In the genomic region with DNA sequence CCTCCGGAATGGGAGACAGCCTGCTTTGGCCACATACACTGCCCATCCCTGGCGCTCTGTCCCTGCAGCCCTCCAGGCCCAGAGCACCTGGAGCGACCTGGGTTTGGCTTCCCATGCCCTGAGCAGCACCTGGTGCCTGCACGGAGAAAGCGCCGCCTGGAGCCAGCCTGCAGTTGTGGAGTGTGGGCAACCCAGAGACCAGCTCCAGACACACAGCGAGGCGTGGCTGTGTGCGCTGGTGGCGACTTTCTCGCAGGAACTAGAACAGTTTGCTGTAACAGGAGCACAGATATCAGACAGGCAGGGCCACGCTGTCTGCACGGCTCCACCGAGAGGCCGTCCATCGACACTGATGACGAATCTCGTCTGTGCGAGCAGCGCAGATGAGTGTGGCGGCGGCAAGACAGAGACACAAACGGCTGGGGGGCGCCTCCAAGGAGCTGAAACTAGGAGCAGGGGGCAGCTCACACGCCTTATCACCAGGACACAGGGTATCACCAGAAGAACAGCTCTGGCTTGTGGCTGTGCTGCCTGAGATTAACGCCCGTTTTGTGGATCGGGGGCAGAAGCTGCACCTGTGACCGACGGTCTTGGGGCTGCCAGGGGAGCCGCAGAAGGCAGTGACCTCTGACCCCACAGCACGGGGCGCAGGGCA, we compare ENCODE assay signal across 12 cellular contexts.
DNase-seq lines count a peak whose midpoint lies in the region; ATAC-seq and TF ChIP-seq lines count a peak whose summit lies in the region.
"Had no signal": no experiment of that assay in that cellular context is flagged by ENCODE, and none has a peak within 500 bp of the region (broad histone marks: within the 10 kb centered on the region; RNA-seq: fewer than 3 reads in every experiment).

No MANE protein-coding gene starts in this region.

- H3K4me1 ChIP-seq in heart left ventricle (peaks cover 0 to 32% (median 7%) of the 10 kb centered on the region in 12 donors), mononuclear cell (ENCODE audit: insufficient read depth, low read length) (peaks cover 9% of the 10 kb centered on the region), upper lobe of left lung (peaks cover 0 to 19% (median 2%) of the 10 kb centered on the region in 4 donors)
- H3K4me1 ChIP-seq: BE2C had no signal

- TF ChIP-seq CTCF in heart left ventricle (IDR thresholded peaks at IDR 0.05), result no peak
- no peak for TF ChIP-seq CTCF in upper lobe of left lung (IDR thresholded peaks at IDR 0.05)

- H3K27ac ChIP-seq in heart left ventricle (no peak overlapping the region), upper lobe of left lung (no peak overlapping the region)
- H3K27ac ChIP-seq: adrenal gland had no signal

- H3K9me3 ChIP-seq in heart left ventricle, result no peaks in the 10 kb centered on the region
- H3K9me3 ChIP-seq in mononuclear cell (ENCODE audit: low read depth, low read length), result no peaks in the 10 kb centered on the region
- H3K9me3 ChIP-seq in upper lobe of left lung, result no peaks in the 10 kb centered on the region
- H3K9me3 ChIP-seq: adrenal gland, BE2C had no signal

- H3K36me3 Mint-ChIP-seq in activated T-helper 1 cell treated with anti-CD3 and anti-CD28 coated beads, Interleukin-12 subunit alpha, Interleukin-12 subunit beta, Interleukin-2, Interleukin-4 antibody, amounts not matched to agents 30 ng/mL and 10 ng/mL and 1 ng/mL, durations not matched to agents 14 hours and 24 hours and 36 hours (ENCODE audit: low read depth), result no peaks in the 10 kb centered on the region

- H3K27ac Mint-ChIP-seq in activated T-helper 1 cell treated with anti-CD3 and anti-CD28 coated beads, Interleukin-12 subunit alpha, Interleukin-12 subunit beta, Interleukin-2, Interleukin-4 antibody, amounts not matched to agents 30 ng/mL and 10 ng/mL and 1 ng/mL, durations not matched to agents 14 hours and 24 hours and 36 hours, result no peak overlapping the region

- H3K27me3 Mint-ChIP-seq in activated T-helper 1 cell treated with anti-CD3 and anti-CD28 coated beads, Interleukin-12 subunit alpha, Interleukin-12 subunit beta, Interleukin-2, Interleukin-4 antibody, amounts not matched to agents 30 ng/mL and 10 ng/mL and 1 ng/mL, durations not matched to agents 14 hours and 24 hours and 36 hours (ENCODE audit: insufficient read depth), result no peaks in the 10 kb centered on the region

- intact Hi-C loops in heart left ventricle (cut with DNase I) (no loop called here), Right ventricle myocardium inferior (cut with DNase I) (no loop called here)
- intact Hi-C loops in activated T-helper 1 cell treated with anti-CD3 and anti-CD28 coated beads, Interleukin-12 subunit alpha, Interleukin-12 subunit beta, Interleukin-2, Interleukin-4 antibody, amounts not matched to agents 30 ng/mL and 10 ng/mL and 1 ng/mL, durations not matched to agents 14 hours and 24 hours and 36 hours (cut with micrococcal nuclease), result loop anchor here (2.0 to 5.0 kb wide), 2 partner anchors 35 to 121 kb away; no protein-coding TSS in a partner anchor

- TF ChIP-seq EP300 in upper lobe of left lung (IDR thresholded peaks at IDR 0.05), result no peak

- no peaks in the 10 kb centered on the region for H3K36me3 ChIP-seq in heart left ventricle
- H3K36me3 ChIP-seq in upper lobe of left lung, result no peaks in the 10 kb centered on the region
- H3K36me3 ChIP-seq: adrenal gland, BE2C had no signal

- peak overlapping the region in 10 of 12 donors; percentile 41 to 63 (median 52) for H3K4me3 ChIP-seq in heart left ventricle
- H3K4me3 ChIP-seq in mononuclear cell (ENCODE audit: low read length), result peak overlapping the region; percentile 33
- H3K4me3 ChIP-seq in upper lobe of left lung, result peak overlapping the region in 3 of 4 donors; percentile 41 to 49 (median 48)

- peaks cover 7% of the 10 kb centered on the region for H3K4me1 Mint-ChIP-seq in activated T-helper 1 cell treated with anti-CD3 and anti-CD28 coated beads, Interleukin-12 subunit alpha, Interleukin-12 subunit beta, Interleukin-2, Interleukin-4 antibody, amounts not matched to agents 30 ng/mL and 10 ng/mL and 1 ng/mL, durations not matched to agents 14 hours and 24 hours and 36 hours (ENCODE audit: low read depth)

- no peak for TF ChIP-seq POLR2A in heart left ventricle (IDR thresholded peaks at IDR 0.05)
- no peak for TF ChIP-seq POLR2A in upper lobe of left lung (IDR thresholded peaks at IDR 0.05)

- peak in 1 of 5 donors; percentile 58 for DNase-seq in heart left ventricle
- no peak for DNase-seq in Right ventricle myocardium inferior (ENCODE audit: missing footprints)
- no peak for DNase-seq in activated T-helper 1 cell treated with anti-CD3 and anti-CD28 coated beads, Interleukin-12 subunit alpha, Interleukin-12 subunit beta, Interleukin-2, Interleukin-4 antibody, amounts not matched to agents 30 ng/mL and 10 ng/mL and 1 ng/mL, durations not matched to agents 14 hours and 24 hours and 36 hours (ENCODE audit: low spot score)
- no peak for DNase-seq in upper lobe of left lung
- no peak for DNase-seq in left lobe of liver (ENCODE audit: low spot score)
- DNase-seq: BE2C, NCI-H345 had no signal

- H3K4me3 Mint-ChIP-seq in activated T-helper 1 cell treated with anti-CD3 and anti-CD28 coated beads, Interleukin-12 subunit alpha, Interleukin-12 subunit beta, Interleukin-2, Interleukin-4 antibody, amounts not matched to agents 30 ng/mL and 10 ng/mL and 1 ng/mL, durations not matched to agents 14 hours and 24 hours and 36 hours, result peak overlapping the region; percentile 82

- ATAC-seq in heart left ventricle (no peak), Right ventricle myocardium inferior (no peak), upper lobe of left lung (ENCODE audit: low FRiP score in 2 of 2) (no peak), HG02588 (IDR thresholded peaks at IDR 0.05; ENCODE audit: unreplicated experiment) (no peak), HG03442 (IDR thresholded peaks at IDR 0.05; ENCODE audit: unreplicated experiment) (no peak), left lobe of liver (no peak)
- ATAC-seq: HCT116 had no signal

- no peaks in the 10 kb centered on the region for H3K9me3 Mint-ChIP-seq in activated T-helper 1 cell treated with anti-CD3 and anti-CD28 coated beads, Interleukin-12 subunit alpha, Interleukin-12 subunit beta, Interleukin-2, Interleukin-4 antibody, amounts not matched to agents 30 ng/mL and 10 ng/mL and 1 ng/mL, durations not matched to agents 14 hours and 24 hours and 36 hours

- WGBS in heart left ventricle, 4 donors, result 62 to 78% (median 70%) methylated on average over 27 to 33 of the region's 33 CpGs
- 77 to 88% methylated on average over 12 to 29 of the region's 33 CpGs for WGBS in upper lobe of left lung, 2 donors

- peaks cover 0 to 34% (median 8%) of the 10 kb centered on the region in 9 donors for H3K27me3 ChIP-seq in heart left ventricle
- H3K27me3 ChIP-seq in mononuclear cell (ENCODE audit: insufficient read depth, low read length), result no peaks in the 10 kb centered on the region
- H3K27me3 ChIP-seq in upper lobe of left lung, result peaks cover 0 to 5% (median 0%) of the 10 kb centered on the region in 4 donors
- H3K27me3 ChIP-seq: adrenal gland, BE2C had no signal
